ENCODE assay signal across 1 cellular context in genomic region chr5:120062515-120062917, GRCh38.
A peak's percentile ranks its signal among the peaks of the same experiment; 100 is the strongest.
TF ChIP-seq lines count a peak whose summit lies in the region.

No MANE protein-coding gene starts in this region.

TF ChIP-seq in SK-N-SH treated with all-trans-retinoic acid at 6 μM for 48 hours, 23 proteins besides CTCF, POLR2A, EP300 and RAD21 (continued from another document):
- TF ChIP-seq TCF4 (CRISPR knock-in tag; IDR thresholded peaks at IDR 0.05; ENCODE audit: borderline replicate concordance) (peak; percentile 40; the same call in 1 of the 2 replicates), CSRNP3 (CRISPR knock-in tag; IDR thresholded peaks at IDR 0.05) (peak; percentile 68; the same call in 1 of the 2 replicates), RARB (CRISPR knock-in tag; IDR thresholded peaks at IDR 0.05) (no peak)
